9 cellular contexts compared by ENCODE assay signal in the genomic region with DNA sequence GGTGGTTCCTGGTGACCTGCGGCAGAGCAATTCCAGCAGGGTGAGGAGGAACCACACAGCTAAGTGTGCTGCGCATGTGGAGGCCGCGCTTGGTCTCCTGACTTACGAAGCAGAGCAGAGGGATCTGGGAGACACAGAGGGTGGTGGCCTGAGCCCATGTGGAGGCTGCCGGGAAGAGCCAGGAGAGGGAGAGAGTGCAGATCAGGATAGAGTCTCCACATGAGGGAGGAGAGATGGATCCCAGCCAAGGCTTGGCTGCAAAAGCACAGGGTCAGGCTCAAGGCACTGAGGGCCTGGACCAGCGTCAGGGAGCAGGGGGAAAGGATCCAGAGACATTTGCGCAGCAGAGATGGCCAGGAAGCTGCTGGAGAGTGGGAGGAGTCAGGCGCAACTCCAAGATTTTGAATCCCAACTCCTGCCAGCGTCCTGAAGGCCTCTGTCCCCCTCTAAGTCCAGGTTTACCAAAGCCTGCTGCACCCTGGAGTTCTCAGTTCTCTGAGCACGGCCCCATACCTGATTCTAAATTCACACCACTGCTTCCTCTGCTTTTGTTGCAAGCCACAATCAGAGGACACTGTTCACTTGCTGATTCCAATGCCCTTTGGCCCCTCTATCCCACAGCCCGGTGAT. TPM values are rescaled to one million over a fixed set of nuclear protein-coding genes. Genes with fewer than 3 reads are reported as not detected.
DNase-seq lines count a peak whose midpoint lies in the region; ATAC-seq and TF ChIP-seq lines count a peak whose summit lies in the region.
"Had no signal": no experiment of that assay in that cellular context is flagged by ENCODE, and none has a peak within 500 bp of the region (broad histone marks: within the 10 kb centered on the region; RNA-seq: fewer than 3 reads in every experiment).

No MANE protein-coding gene starts in this region.

- peak; percentile 94 to 95 (median 94) for ATAC-seq in right lobe of liver
- ATAC-seq in HG03457 (IDR thresholded peaks at IDR 0.05; ENCODE audit: unreplicated experiment) = no peak
- no peak for ATAC-seq in GM21360 (IDR thresholded peaks at IDR 0.05; ENCODE audit: unreplicated experiment)

- intact Hi-C loops in right lobe of liver (cut with DNase I) = no loop called here
- intact Hi-C loops in activated T-helper 2 cell treated with anti-CD3 and anti-CD28 coated beads, Interferon-gamma antibody, Interleukin-2, Interleukin-4, amounts not matched to agents 10 μg/mL and 5 μg/mL and 100 μg/mL, durations not matched to agents 14 hours and 24 hours and 36 hours (cut with micrococcal nuclease) = no loop called here

- no peak overlapping the region for H3K4me3 ChIP-seq in LNCaP clone FGC (ENCODE audit: low read depth, low read length)
- H3K4me3 ChIP-seq in right lobe of liver = no peak overlapping the region

- H3K27me3 Mint-ChIP-seq in activated T-helper 2 cell treated with anti-CD3 and anti-CD28 coated beads, Interferon-gamma antibody, Interleukin-2, Interleukin-4, amounts not matched to agents 10 μg/mL and 5 μg/mL and 100 μg/mL, durations not matched to agents 14 hours and 24 hours and 36 hours (ENCODE audit: low read depth) = peaks cover 2% of the 10 kb centered on the region

- H3K27ac ChIP-seq in right lobe of liver (peak overlapping the region; percentile 41 to 78 (median 45)), temporal lobe (ENCODE audit: low read depth, low read length) (peak overlapping the region; percentile 10)

- H3K9me3 ChIP-seq in right lobe of liver = no peaks in the 10 kb centered on the region

- H3K36me3 Mint-ChIP-seq in activated T-helper 2 cell treated with anti-CD3 and anti-CD28 coated beads, Interferon-gamma antibody, Interleukin-2, Interleukin-4, amounts not matched to agents 10 μg/mL and 5 μg/mL and 100 μg/mL, durations not matched to agents 14 hours and 24 hours and 36 hours (ENCODE audit: low read depth) = no peaks in the 10 kb centered on the region

- H3K4me1 ChIP-seq in right lobe of liver = peaks cover 0 to 15% (median 6%) of the 10 kb centered on the region in 4 donors

- no peak for TF ChIP-seq CTCF in LNCaP clone FGC (IDR thresholded peaks at IDR 0.05; ENCODE audit: control insufficient read depth, extremely low read depth, insufficient read depth)
- TF ChIP-seq CTCF in right lobe of liver (IDR thresholded peaks at IDR 0.05) = no peak

- H3K27ac Mint-ChIP-seq in activated T-helper 2 cell treated with anti-CD3 and anti-CD28 coated beads, Interferon-gamma antibody, Interleukin-2, Interleukin-4, amounts not matched to agents 10 μg/mL and 5 μg/mL and 100 μg/mL, durations not matched to agents 14 hours and 24 hours and 36 hours = no peak overlapping the region

- peaks cover 22% of the 10 kb centered on the region for H3K4me1 Mint-ChIP-seq in activated T-helper 2 cell treated with anti-CD3 and anti-CD28 coated beads, Interferon-gamma antibody, Interleukin-2, Interleukin-4, amounts not matched to agents 10 μg/mL and 5 μg/mL and 100 μg/mL, durations not matched to agents 14 hours and 24 hours and 36 hours (ENCODE audit: low read depth)

- WGBS in right lobe of liver (ENCODE audit: insufficient coverage, low coverage, low lambda C conversion rate, missing lambda C conversion rate) = 6% methylated on average over 5 of the region's 12 CpGs

- H3K36me3 ChIP-seq in right lobe of liver = no peaks in the 10 kb centered on the region

- no peaks in the 10 kb centered on the region for H3K9me3 Mint-ChIP-seq in activated T-helper 2 cell treated with anti-CD3 and anti-CD28 coated beads, Interferon-gamma antibody, Interleukin-2, Interleukin-4, amounts not matched to agents 10 μg/mL and 5 μg/mL and 100 μg/mL, durations not matched to agents 14 hours and 24 hours and 36 hours

- no peak overlapping the region for H3K4me3 Mint-ChIP-seq in activated T-helper 2 cell treated with anti-CD3 and anti-CD28 coated beads, Interferon-gamma antibody, Interleukin-2, Interleukin-4, amounts not matched to agents 10 μg/mL and 5 μg/mL and 100 μg/mL, durations not matched to agents 14 hours and 24 hours and 36 hours (ENCODE audit: low read depth)

- no peaks in the 10 kb centered on the region for H3K27me3 ChIP-seq in right lobe of liver

- TF ChIP-seq POLR2A in right lobe of liver (IDR thresholded peaks at IDR 0.05) = no peak

- peak; percentile 82 for DNase-seq in LNCaP clone FGC (ENCODE audit: low read depth)
- peak; percentile 19 for DNase-seq in dermis blood vessel endothelial cell
- DNase-seq in right lobe of liver = peak; percentile 83 to 94 (median 94)
- DNase-seq in activated T-helper 2 cell treated with anti-CD3 and anti-CD28 coated beads, Interferon-gamma antibody, Interleukin-2, Interleukin-4, amounts not matched to agents 10 μg/mL and 5 μg/mL and 100 μg/mL, durations not matched to agents 14 hours and 24 hours and 36 hours (ENCODE audit: low spot score) = no peak
- no peak for DNase-seq in HK-2 (ENCODE audit: unreplicated experiment)
- DNase-seq: RPMI8226 had no signal

RNA-seq across cellular contexts. Expression of a gene that starts 11.3 kb away (rescaled TPM):
- total RNA-seq in dermis blood vessel endothelial cell = 23.9 and 25.9 TPM in 2 replicates
- total RNA-seq in right lobe of liver = 10 to 100 TPM; 10.1 to 30.9 (median 25.6) TPM
- total RNA-seq in temporal lobe = 20.4 TPM
- total RNA-seq in activated T-helper 2 cell treated with anti-CD3 and anti-CD28 coated beads, Interferon-gamma antibody, Interleukin-2, Interleukin-4, amounts not matched to agents 10 μg/mL and 5 μg/mL and 100 μg/mL, durations not matched to agents 14 hours and 24 hours and 36 hours = 211 and 213 TPM in 2 replicates

RNA-seq across cellular contexts. Expression of a gene that starts 19.1 kb away (rescaled TPM):
- total RNA-seq in dermis blood vessel endothelial cell (0.65 and 1.2 TPM in 2 replicates), right lobe of liver (1 to 10 TPM; 1.1 to 6.0 (median 3.0) TPM), temporal lobe (0.49 TPM)
- total RNA-seq in activated T-helper 2 cell treated with anti-CD3 and anti-CD28 coated beads, Interferon-gamma antibody, Interleukin-2, Interleukin-4, amounts not matched to agents 10 μg/mL and 5 μg/mL and 100 μg/mL, durations not matched to agents 14 hours and 24 hours and 36 hours = 34.9 TPM in 2 replicates

RNA-seq across cellular contexts. Expression of a gene that starts 36.3 kb away (rescaled TPM):
- total RNA-seq in dermis blood vessel endothelial cell (1.7 and 3.4 TPM in 2 replicates), right lobe of liver (10 to 100 TPM; 34.2 to 88.1 (median 55.1) TPM), temporal lobe (0.98 TPM)
- 32.2 and 37.0 TPM in 2 replicates for total RNA-seq in activated T-helper 2 cell treated with anti-CD3 and anti-CD28 coated beads, Interferon-gamma antibody, Interleukin-2, Interleukin-4, amounts not matched to agents 10 μg/mL and 5 μg/mL and 100 μg/mL, durations not matched to agents 14 hours and 24 hours and 36 hours

RNA-seq across cellular contexts. Expression of a gene that starts 54.3 kb away (rescaled TPM):
- total RNA-seq in dermis blood vessel endothelial cell (2.4 and 7.8 TPM in 2 replicates), right lobe of liver (1 to 10 TPM; 1.7 to 8.0 (median 3.9) TPM), temporal lobe (11.8 TPM)
- total RNA-seq in activated T-helper 2 cell treated with anti-CD3 and anti-CD28 coated beads, Interferon-gamma antibody, Interleukin-2, Interleukin-4, amounts not matched to agents 10 μg/mL and 5 μg/mL and 100 μg/mL, durations not matched to agents 14 hours and 24 hours and 36 hours = 5.8 and 7.4 TPM in 2 replicates

RNA-seq across cellular contexts. Expression of a gene that starts 58.7 kb away (rescaled TPM):
- 188 and 348 TPM in 2 replicates for total RNA-seq in dermis blood vessel endothelial cell
- 100 to 1,000 TPM in 5 of 6 experiments, 10 to 100 TPM in 1; 85.2 to 183 (median 120) TPM for total RNA-seq in right lobe of liver
- total RNA-seq in temporal lobe = 74.7 TPM
- 337 and 342 TPM in 2 replicates for total RNA-seq in activated T-helper 2 cell treated with anti-CD3 and anti-CD28 coated beads, Interferon-gamma antibody, Interleukin-2, Interleukin-4, amounts not matched to agents 10 μg/mL and 5 μg/mL and 100 μg/mL, durations not matched to agents 14 hours and 24 hours and 36 hours

Comparison
In these comparisons a context has a peak if more than half of its experiments do, and no peak if none do; other contexts are left out.
1. DNase-seq: peak in LNCaP clone FGC (single experiment), dermis blood vessel endothelial cell (single experiment) and right lobe of liver (3 of 3); none in activated T-helper 2 cell treated with anti-CD3 and anti-CD28 coated beads, Interferon-gamma antibody, Interleukin-2, Interleukin-4, amounts not matched to agents 10 μg/mL and 5 μg/mL and 100 μg/mL, durations not matched to agents 14 hours and 24 hours and 36 hours (single experiment) and HK-2 (single experiment).
2. ATAC-seq: peak in right lobe of liver (4 of 4); none in HG03457 (single experiment) and GM21360 (single experiment).